ENCODE assay signal across 17 cellular contexts in genomic region chr6:82840571-82840970, GRCh38.
"Had no signal": no experiment of that assay in that cellular context is flagged by ENCODE, and none has a peak within 500 bp of the region (broad histone marks: within the 10 kb centered on the region; RNA-seq: fewer than 3 reads in every experiment).

No MANE protein-coding gene starts in this region.

- DNase-seq: activated CD4-positive, alpha-beta T cell treated with anti-CD3 and anti-CD28 coated beads for 1 hour; activated CD4-positive, alpha-beta T cell treated with anti-CD3 and anti-CD28 coated beads, Interleukin-2, amount 50 U/mL, for 4 hours; activated naive CD4-positive, alpha-beta T cell; activated T-cell treated with anti-CD3 and anti-CD28 coated beads for 4 hours; body of pancreas; central memory CD4-positive, alpha-beta T cell; cortex of kidney; effector CD4-positive, alpha-beta T cell; left colon; midbrain; stimulated activated CD4-positive, alpha-beta T cell treated with anti-CD3 and anti-CD28 coated beads, Interleukin-12 subunit alpha, Interleukin-12 subunit beta, amount 100 ng/mL, for 4 hours; T-cell; T-helper 9 cell had no signal

- H3K27ac ChIP-seq: body of pancreas, foreskin keratinocyte, thoracic aorta had no signal

- H3K4me1 ChIP-seq: body of pancreas, foreskin keratinocyte had no signal

- H3K9me3 ChIP-seq: body of pancreas, thoracic aorta had no signal

- H3K36me3 ChIP-seq: thoracic aorta had no signal

- ATAC-seq: body of pancreas, foreskin keratinocyte, left colon, T-cell had no signal

- H3K27me3 ChIP-seq: body of pancreas had no signal

- FAIRE-seq: endothelial cell of umbilical vein had no signal

- H3K4me3 ChIP-seq: body of pancreas, lung, thoracic aorta had no signal
